In genomic region chr4:16677545-16677944, GRCh38 we compare ENCODE assay signal across 22 cellular contexts.
DNase-seq lines count a peak whose midpoint lies in the region; ATAC-seq and TF ChIP-seq lines count a peak whose summit lies in the region.
"Had no signal": no experiment of that assay in that cellular context is flagged by ENCODE, and none has a peak within 500 bp of the region (broad histone marks: within the 10 kb centered on the region; RNA-seq: fewer than 3 reads in every experiment).

No MANE protein-coding gene starts in this region.

- H3K9me3 Mint-ChIP-seq in mesothelial cell of epicardium, result no peaks in the 10 kb centered on the region
- H3K9me3 Mint-ChIP-seq: CD8-positive, alpha-beta T cell; GM23338 had no signal

- no peak overlapping the region for H3K4me3 Mint-ChIP-seq in mesothelial cell of epicardium
- H3K4me3 Mint-ChIP-seq: CD8-positive, alpha-beta T cell; GM23338; IgD-negative memory B cell had no signal

- intact Hi-C loops in left lung (cut with DNase I), result no loop called here

- no peak overlapping the region for H2AFZ ChIP-seq in SK-N-SH (ENCODE audit: low read depth)
- H2AFZ ChIP-seq: GM23338 had no signal

- H3K27ac ChIP-seq in SK-N-SH (ENCODE audit: low read depth in 2 of 2, low read length in 1 of 2) (peak overlapping the region in 1 of 2 experiments; percentile 20; a peak in 3 of 4 replicates), lung (ENCODE audit: low read depth in 1 of 2, low read length in 1 of 2) (no peak overlapping the region), left lung (no peak overlapping the region)
- H3K27ac ChIP-seq: RWPE1, SJSA1 had no signal

- peaks cover 5% of the 10 kb centered on the region for H3K4me1 Mint-ChIP-seq in mesothelial cell of epicardium
- H3K4me1 Mint-ChIP-seq: IgD-negative memory B cell had no signal

- no peak overlapping the region for H3K9ac ChIP-seq in SK-N-SH

- peaks cover 22% of the 10 kb centered on the region for H3K27me3 Mint-ChIP-seq in mesothelial cell of epicardium (ENCODE audit: low read depth)
- H3K27me3 Mint-ChIP-seq: IgD-negative memory B cell had no signal

- TF ChIP-seq CTCF in SK-N-SH (IDR thresholded peaks at IDR 0.05) (no peak), lung (IDR thresholded peaks at IDR 0.05; ENCODE audit: control extremely low read depth, extremely low read depth) (no peak), left lung (IDR thresholded peaks at IDR 0.05) (no peak), mesothelial cell of epicardium (IDR thresholded peaks at IDR 0.05; ENCODE audit: unreplicated experiment) (no peak)

- CTCF ChIA-PET in SK-N-SH (lab: Yijun Ruan, JAX), result interaction anchor here (1.1 to 1.5 kb wide), 3 partner anchors 12 to 182 kb away, joined by 3 to 6 read pairs (median 3); no protein-coding TSS in a partner anchor

- H3K4me2 ChIP-seq in SK-N-SH, result peak overlapping the region; percentile 29; the same call in 1 of the 2 replicates
- H3K4me2 ChIP-seq: GM23338 had no signal

- no peaks in the 10 kb centered on the region for H3F3A ChIP-seq in SK-N-SH (replicated peaks; ENCODE audit: insufficient read depth)

- no peak overlapping the region for H3K27ac Mint-ChIP-seq in mesothelial cell of epicardium
- H3K27ac Mint-ChIP-seq: CD8-positive, alpha-beta T cell; GM23338; IgD-negative memory B cell had no signal

- H3K36me3 ChIP-seq in SK-N-SH (replicated peaks in 1 of 2; ENCODE audit: control insufficient read depth in 1 of 2, insufficient read depth in 2 of 2, low read length in 1 of 2) (no peaks in the 10 kb centered on the region), lung (ENCODE audit: control insufficient read depth in 2 of 2, insufficient read depth in 2 of 2, low read length in 2 of 2) (no peaks in the 10 kb centered on the region), left lung (no peaks in the 10 kb centered on the region)
- H3K36me3 ChIP-seq: SJSA1 had no signal

- ATAC-seq in lung (ENCODE audit: insufficient read depth, low FRiP score), result peak; percentile 32
- ATAC-seq in left lung, result no peak
- ATAC-seq: CD8-positive, alpha-beta T cell; GM23338; HCT116; PC-3 had no signal

- no peaks in the 10 kb centered on the region for H4K20me1 ChIP-seq in SK-N-SH (ENCODE audit: insufficient read depth)

- H3K79me2 ChIP-seq in SK-N-SH (ENCODE audit: insufficient read depth), result no peaks in the 10 kb centered on the region

- 82% methylated on average over 1 of the region's 1 CpG for WGBS in SK-N-SH (ENCODE audit: low lambda C conversion rate)
- WGBS in lung, 2 donors, result 76 to 95% methylated on average over 1 of the region's 1 CpG

- no peak for TF ChIP-seq RAD21 in SK-N-SH (IDR thresholded peaks at IDR 0.05; ENCODE audit: low read length)

- H3K4me1 ChIP-seq in SK-N-SH (ENCODE audit: control insufficient read depth in 1 of 2, insufficient read depth in 2 of 2, low read depth in 1 of 2, low read length in 1 of 2) (peaks cover 7 to 14% of the 10 kb centered on the region in 2 experiments; a peak in 3 of 4 replicates), lung (ENCODE audit: control insufficient read depth in 2 of 2, insufficient read depth in 2 of 2, low read length in 2 of 2) (peaks cover 3 to 5% of the 10 kb centered on the region in 2 donors), left lung (no peaks in the 10 kb centered on the region)

- no peak overlapping the region for H3K4me3 ChIP-seq in SK-N-SH (ENCODE audit: low read depth in 2 of 2, low read length in 1 of 2)
- H3K4me3 ChIP-seq in lung, result no peak overlapping the region
- no peak overlapping the region for H3K4me3 ChIP-seq in left lung
- H3K4me3 ChIP-seq: GM23338, SJSA1 had no signal

- POLR2A ChIA-PET in SK-N-SH (lab: Yijun Ruan, JAX), result no interaction called here

- no peaks in the 10 kb centered on the region for H3K27me3 ChIP-seq in SK-N-SH (ENCODE audit: insufficient read depth)
- H3K27me3 ChIP-seq in lung (ENCODE audit: control insufficient read depth, insufficient read depth), result no peaks in the 10 kb centered on the region
- no peaks in the 10 kb centered on the region for H3K27me3 ChIP-seq in left lung
- H3K27me3 ChIP-seq: SJSA1 had no signal

- no peaks in the 10 kb centered on the region for H3K9me3 ChIP-seq in SK-N-SH
- H3K9me3 ChIP-seq in lung (ENCODE audit: control insufficient read depth in 2 of 2, insufficient read depth in 1 of 2, low read length in 1 of 2), result peaks cover 0 to 1% of the 10 kb centered on the region in 2 donors
- H3K9me3 ChIP-seq in left lung, result no peaks in the 10 kb centered on the region
- H3K9me3 ChIP-seq: SJSA1 had no signal

- no peaks in the 10 kb centered on the region for H3K9me2 ChIP-seq in SK-N-SH

- DNase-seq in AG20443 (ENCODE audit: low spot score) (peak; percentile 40), SK-N-SH (peak; percentile 25), fibroblast of peridontal ligament (ENCODE audit: extremely low read depth) (peak; percentile 82), lung (ENCODE audit: low spot score) (no peak), left lung (no peak), mesothelial cell of epicardium (ENCODE audit: low spot score in 2 of 2, unreplicated experiment in 2 of 2) (no peak), NOMO-1 treated with dmso at 0.1 percent for 144 hours (lab: John Stamatoyannopoulos, UW; ENCODE audit: unreplicated experiment) (no peak), NCI-H526 treated with DMSO at 0.1 percent for 48 hours (lab: John Stamatoyannopoulos, UW) (no peak)
- DNase-seq: CD8-positive, alpha-beta T cell; DMS79 treated with DMSO at 0.1 percent for 48 hours; Kasumi-1; MM.1S; NCI-H1105; NCI-H187; NCI-H345; NCI-H526; PC-3 had no signal

- H3K36me3 Mint-ChIP-seq in mesothelial cell of epicardium, result no peaks in the 10 kb centered on the region
- H3K36me3 Mint-ChIP-seq: CD8-positive, alpha-beta T cell; IgD-negative memory B cell had no signal

- peak in 1 of 2 experiments; percentile 64; a peak in 1 of 4 replicates for TF ChIP-seq EP300 in SK-N-SH (IDR thresholded peaks at IDR 0.05; ENCODE audit: borderline replicate concordance in 1 of 2, low read depth in 1 of 2, low read length in 1 of 2)

TF ChIP-seq in SK-N-SH, 30 proteins besides CTCF, POLR2A, EP300 and RAD21:
- TF ChIP-seq GATA2 (CRISPR knock-in tag; IDR thresholded peaks at IDR 0.05) (peak; percentile 53; the same call in 1 of the 2 replicates), TCF12 (IDR thresholded peaks at IDR 0.05) (peak; percentile 11; the same call in 1 of the 2 replicates), RCOR1 (IDR thresholded peaks at IDR 0.05; ENCODE audit: low read length) (0 out of 2 replicates have a peak, but pooled peaks have one; percentile 52), TAF1 (IDR thresholded peaks at IDR 0.05; ENCODE audit: borderline replicate concordance, low read depth, low read length) (no peak)
- TF ChIP-seq, protein P1, sequence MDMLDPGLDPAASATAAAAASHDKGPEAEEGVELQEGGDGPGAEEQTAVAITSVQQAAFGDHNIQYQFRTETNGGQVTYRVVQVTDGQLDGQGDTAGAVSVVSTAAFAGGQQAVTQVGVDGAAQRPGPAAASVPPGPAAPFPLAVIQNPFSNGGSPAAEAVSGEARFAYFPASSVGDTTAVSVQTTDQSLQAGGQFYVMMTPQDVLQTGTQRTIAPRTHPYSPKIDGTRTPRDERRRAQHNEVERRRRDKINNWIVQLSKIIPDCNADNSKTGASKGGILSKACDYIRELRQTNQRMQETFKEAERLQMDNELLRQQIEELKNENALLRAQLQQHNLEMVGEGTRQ (IDR thresholded peaks at IDR 0.05; ENCODE audit: borderline replicate concordance, low read depth, low read length), result no peak
TF ChIP-seq in SK-N-SH: peak in this region for 3.

Comparison
In these comparisons a context has a peak if more than half of its experiments do, and no peak if none do; other contexts are left out.
1. DNase-seq: peak in AG20443 (single experiment), SK-N-SH (single experiment) and fibroblast of peridontal ligament (single experiment); none in lung (single experiment), left lung (0 of 2), mesothelial cell of epicardium (0 of 2), NOMO-1 treated with dmso at 0.1 percent for 144 hours (single experiment) and NCI-H526 treated with DMSO at 0.1 percent for 48 hours (single experiment).